ENCODE assay signal across 1 cellular context in the genomic region with DNA sequence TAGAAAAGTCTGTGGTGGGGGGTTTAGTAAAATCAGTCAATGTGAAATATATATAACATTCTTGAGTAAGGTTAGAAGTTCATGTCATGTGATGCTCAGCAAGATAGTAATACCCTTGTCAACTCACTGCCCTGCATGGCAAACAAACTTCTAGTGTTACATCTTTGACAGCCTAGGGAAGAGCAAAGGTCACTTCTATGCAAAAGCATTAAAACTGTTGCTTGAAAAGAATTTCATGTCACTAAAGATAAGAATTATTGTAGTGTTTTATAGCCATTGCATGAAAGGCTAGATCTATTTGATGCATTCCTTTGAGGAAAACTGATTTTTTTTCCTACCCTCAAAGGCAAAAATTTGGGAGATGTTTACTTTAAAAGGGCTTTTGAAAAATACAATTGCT.
TF ChIP-seq lines count a peak whose summit lies in the region.

No MANE protein-coding gene starts in this region.

TF ChIP-seq in HepG2, 621 proteins besides CTCF, POLR2A, EP300 and RAD21 (continued from another document and continues in another):
- no peak for TF ChIP-seq ZHX2 (IDR thresholded peaks at IDR 0.05; ENCODE audit: low read depth)
- TF ChIP-seq ZHX2 (CRISPR knock-in tag; IDR thresholded peaks at IDR 0.05; ENCODE audit: borderline replicate concordance), result no peak
- no peak for TF ChIP-seq HIC2 (CRISPR knock-in tag; IDR thresholded peaks at IDR 0.05; ENCODE audit: low read depth)
- peak; percentile 77 for TF ChIP-seq PAXIP1 (CRISPR knock-in tag; conservative IDR thresholded peaks at IDR 0.05)
- peak; percentile 17; the same call in 1 of the 2 replicates for TF ChIP-seq GATAD1 (CRISPR knock-in tag; IDR thresholded peaks at IDR 0.05)
- TF ChIP-seq ZNF331 (CRISPR knock-in tag; IDR thresholded peaks at IDR 0.05), result 0 out of 2 replicates have a peak, but pooled peaks have one; percentile 48
- TF ChIP-seq JARID2 (CRISPR knock-in tag; IDR thresholded peaks at IDR 0.05; ENCODE audit: insufficient replicate concordance), result no peak
- no peak for TF ChIP-seq NR1H2 (CRISPR knock-in tag; IDR thresholded peaks at IDR 0.05; ENCODE audit: borderline replicate concordance, low read depth)
- peak; percentile 82 for TF ChIP-seq RXRB (CRISPR knock-in tag; IDR thresholded peaks at IDR 0.05; ENCODE audit: borderline replicate concordance)
- TF ChIP-seq GPN1 (CRISPR knock-in tag; IDR thresholded peaks at IDR 0.05; ENCODE audit: borderline replicate concordance), result no peak
- no peak for TF ChIP-seq KDM2A (CRISPR knock-in tag; IDR thresholded peaks at IDR 0.05; ENCODE audit: borderline replicate concordance, low read depth)
- TF ChIP-seq HDAC1 (CRISPR knock-in tag; IDR thresholded peaks at IDR 0.05), result 0 out of 2 replicates have a peak, but pooled peaks have one; percentile 37
- TF ChIP-seq BCL3 (CRISPR knock-in tag; IDR thresholded peaks at IDR 0.05), result no peak
- TF ChIP-seq NFATC3 (CRISPR knock-in tag; IDR thresholded peaks at IDR 0.05), result no peak
- no peak for TF ChIP-seq ZNF460 (CRISPR knock-in tag; IDR thresholded peaks at IDR 0.05; ENCODE audit: borderline replicate concordance)
- no peak for TF ChIP-seq RORA (CRISPR knock-in tag; IDR thresholded peaks at IDR 0.05)
- 0 out of 2 replicates have a peak, but pooled peaks have one; percentile 43 for TF ChIP-seq KLF6 (CRISPR knock-in tag; IDR thresholded peaks at IDR 0.05)
- TF ChIP-seq MTA3 (CRISPR knock-in tag; IDR thresholded peaks at IDR 0.05), result no peak
- TF ChIP-seq, protein P1, sequence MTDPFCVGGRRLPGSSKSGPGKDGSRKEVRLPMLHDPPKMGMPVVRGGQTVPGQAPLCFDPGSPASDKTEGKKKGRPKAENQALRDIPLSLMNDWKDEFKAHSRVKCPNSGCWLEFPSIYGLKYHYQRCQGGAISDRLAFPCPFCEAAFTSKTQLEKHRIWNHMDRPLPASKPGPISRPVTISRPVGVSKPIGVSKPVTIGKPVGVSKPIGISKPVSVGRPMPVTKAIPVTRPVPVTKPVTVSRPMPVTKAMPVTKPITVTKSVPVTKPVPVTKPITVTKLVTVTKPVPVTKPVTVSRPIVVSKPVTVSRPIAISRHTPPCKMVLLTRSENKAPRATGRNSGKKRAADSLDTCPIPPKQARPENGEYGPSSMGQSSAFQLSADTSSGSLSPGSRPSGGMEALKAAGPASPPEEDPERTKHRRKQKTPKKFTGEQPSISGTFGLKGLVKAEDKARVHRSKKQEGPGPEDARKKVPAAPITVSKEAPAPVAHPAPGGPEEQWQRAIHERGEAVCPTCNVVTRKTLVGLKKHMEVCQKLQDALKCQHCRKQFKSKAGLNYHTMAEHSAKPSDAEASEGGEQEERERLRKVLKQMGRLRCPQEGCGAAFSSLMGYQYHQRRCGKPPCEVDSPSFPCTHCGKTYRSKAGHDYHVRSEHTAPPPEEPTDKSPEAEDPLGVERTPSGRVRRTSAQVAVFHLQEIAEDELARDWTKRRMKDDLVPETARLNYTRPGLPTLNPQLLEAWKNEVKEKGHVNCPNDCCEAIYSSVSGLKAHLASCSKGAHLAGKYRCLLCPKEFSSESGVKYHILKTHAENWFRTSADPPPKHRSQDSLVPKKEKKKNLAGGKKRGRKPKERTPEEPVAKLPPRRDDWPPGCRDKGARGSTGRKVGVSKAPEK (CRISPR knock-in tag; IDR thresholded peaks at IDR 0.05; ENCODE audit: borderline replicate concordance), result no peak
- peak; percentile 35; the same call in 1 of the 2 replicates for TF ChIP-seq TARDBP (CRISPR knock-in tag; IDR thresholded peaks at IDR 0.05)
- TF ChIP-seq ZNF616 (CRISPR knock-in tag; IDR thresholded peaks at IDR 0.05; ENCODE audit: low read depth), result no peak
- TF ChIP-seq FOXP1 (IDR thresholded peaks at IDR 0.05), result no peak
- TF ChIP-seq FOXP1 (CRISPR knock-in tag; IDR thresholded peaks at IDR 0.05), result peak; percentile 19; the same call in 1 of the 2 replicates
- no peak for TF ChIP-seq KDM3A (CRISPR knock-in tag; IDR thresholded peaks at IDR 0.05; ENCODE audit: low read depth)
- TF ChIP-seq ASH2L (IDR thresholded peaks at IDR 0.05; ENCODE audit: insufficient read length, low read depth, low read length), result peak; percentile 62
- no peak for TF ChIP-seq ZNF776 (CRISPR knock-in tag; IDR thresholded peaks at IDR 0.05)
- no peak for TF ChIP-seq CCDC6 (CRISPR knock-in tag; IDR thresholded peaks at IDR 0.05)
- 0 out of 2 replicates have a peak, but pooled peaks have one; percentile 30 for TF ChIP-seq MIER3 (CRISPR knock-in tag; IDR thresholded peaks at IDR 0.05; ENCODE audit: borderline replicate concordance)
- no peak for TF ChIP-seq ZNF543 (CRISPR knock-in tag; IDR thresholded peaks at IDR 0.05)
- TF ChIP-seq MZF1 (CRISPR knock-in tag; IDR thresholded peaks at IDR 0.05; ENCODE audit: borderline replicate concordance), result no peak
- no peak for TF ChIP-seq SOX13 (IDR thresholded peaks at IDR 0.05)
- TF ChIP-seq SOX13 (CRISPR knock-in tag; conservative IDR thresholded peaks at IDR 0.05 in 1 of 2, IDR thresholded peaks at IDR 0.05 in 1 of 2), result peak in 1 of 2 experiments; percentile 80; a peak in 2 of 4 replicates
- TF ChIP-seq, protein P2, sequence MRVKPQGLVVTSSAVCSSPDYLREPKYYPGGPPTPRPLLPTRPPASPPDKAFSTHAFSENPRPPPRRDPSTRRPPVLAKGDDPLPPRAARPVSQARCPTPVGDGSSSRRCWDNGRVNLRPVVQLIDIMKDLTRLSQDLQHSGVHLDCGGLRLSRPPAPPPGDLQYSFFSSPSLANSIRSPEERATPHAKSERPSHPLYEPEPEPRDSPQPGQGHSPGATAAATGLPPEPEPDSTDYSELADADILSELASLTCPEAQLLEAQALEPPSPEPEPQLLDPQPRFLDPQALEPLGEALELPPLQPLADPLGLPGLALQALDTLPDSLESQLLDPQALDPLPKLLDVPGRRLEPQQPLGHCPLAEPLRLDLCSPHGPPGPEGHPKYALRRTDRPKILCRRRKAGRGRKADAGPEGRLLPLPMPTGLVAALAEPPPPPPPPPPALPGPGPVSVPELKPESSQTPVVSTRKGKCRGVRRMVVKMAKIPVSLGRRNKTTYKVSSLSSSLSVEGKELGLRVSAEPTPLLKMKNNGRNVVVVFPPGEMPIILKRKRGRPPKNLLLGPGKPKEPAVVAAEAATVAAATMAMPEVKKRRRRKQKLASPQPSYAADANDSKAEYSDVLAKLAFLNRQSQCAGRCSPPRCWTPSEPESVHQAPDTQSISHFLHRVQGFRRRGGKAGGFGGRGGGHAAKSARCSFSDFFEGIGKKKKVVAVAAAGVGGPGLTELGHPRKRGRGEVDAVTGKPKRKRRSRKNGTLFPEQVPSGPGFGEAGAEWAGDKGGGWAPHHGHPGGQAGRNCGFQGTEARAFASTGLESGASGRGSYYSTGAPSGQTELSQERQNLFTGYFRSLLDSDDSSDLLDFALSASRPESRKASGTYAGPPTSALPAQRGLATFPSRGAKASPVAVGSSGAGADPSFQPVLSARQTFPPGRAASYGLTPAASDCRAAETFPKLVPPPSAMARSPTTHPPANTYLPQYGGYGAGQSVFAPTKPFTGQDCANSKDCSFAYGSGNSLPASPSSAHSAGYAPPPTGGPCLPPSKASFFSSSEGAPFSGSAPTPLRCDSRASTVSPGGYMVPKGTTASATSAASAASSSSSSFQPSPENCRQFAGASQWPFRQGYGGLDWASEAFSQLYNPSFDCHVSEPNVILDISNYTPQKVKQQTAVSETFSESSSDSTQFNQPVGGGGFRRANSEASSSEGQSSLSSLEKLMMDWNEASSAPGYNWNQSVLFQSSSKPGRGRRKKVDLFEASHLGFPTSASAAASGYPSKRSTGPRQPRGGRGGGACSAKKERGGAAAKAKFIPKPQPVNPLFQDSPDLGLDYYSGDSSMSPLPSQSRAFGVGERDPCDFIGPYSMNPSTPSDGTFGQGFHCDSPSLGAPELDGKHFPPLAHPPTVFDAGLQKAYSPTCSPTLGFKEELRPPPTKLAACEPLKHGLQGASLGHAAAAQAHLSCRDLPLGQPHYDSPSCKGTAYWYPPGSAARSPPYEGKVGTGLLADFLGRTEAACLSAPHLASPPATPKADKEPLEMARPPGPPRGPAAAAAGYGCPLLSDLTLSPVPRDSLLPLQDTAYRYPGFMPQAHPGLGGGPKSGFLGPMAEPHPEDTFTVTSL (CRISPR knock-in tag; IDR thresholded peaks at IDR 0.05; ENCODE audit: borderline replicate concordance), result peak; percentile 71; the same call in 1 of the 2 replicates
